In the genomic region with DNA sequence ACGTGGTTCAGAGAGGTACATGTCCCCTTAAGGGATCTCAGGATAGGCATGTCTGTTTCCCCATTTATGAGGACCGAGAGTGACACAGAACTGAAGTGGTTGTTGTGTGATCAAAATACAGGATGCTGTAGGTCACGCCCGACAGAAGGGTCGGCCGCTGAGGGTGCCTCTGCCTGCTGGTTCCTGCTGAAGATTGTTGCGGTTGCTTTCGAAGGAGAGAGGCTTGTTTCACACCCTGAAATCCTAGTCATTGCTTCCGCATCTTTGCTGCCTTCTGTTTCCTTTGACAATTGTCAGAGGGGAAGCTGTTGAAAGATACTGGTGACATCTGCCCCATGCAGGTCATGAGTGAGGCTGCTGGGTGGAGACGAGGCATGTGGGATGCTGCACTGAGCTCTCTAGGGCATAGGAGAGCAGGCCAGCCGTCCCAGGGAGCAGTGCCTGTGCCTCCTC, we compare ENCODE assay signal across 9 cellular contexts. TPM values are rescaled to one million over a fixed set of nuclear protein-coding genes. Genes with fewer than 3 reads are reported as not detected.
DNase-seq lines count a peak whose midpoint lies in the region; ATAC-seq and TF ChIP-seq lines count a peak whose summit lies in the region.
"Had no signal": no experiment of that assay in that cellular context is flagged by ENCODE, and none has a peak within 500 bp of the region (broad histone marks: within the 10 kb centered on the region; RNA-seq: fewer than 3 reads in every experiment).

No MANE protein-coding gene starts in this region.

- ATAC-seq in GM18498 (IDR thresholded peaks at IDR 0.05; ENCODE audit: unreplicated experiment) (peak; percentile 34), HG03175 (IDR thresholded peaks at IDR 0.05; ENCODE audit: unreplicated experiment) (peak; percentile 70), heart left ventricle (peak in 3 of 4 donors; percentile 15 to 48 (median 41))

- TF ChIP-seq POLR2A in heart left ventricle (IDR thresholded peaks at IDR 0.05) = no peak
- no peak for TF ChIP-seq POLR2A in esophagus muscularis mucosa (IDR thresholded peaks at IDR 0.05; ENCODE audit: low read depth)

- DNase-seq in activated CD4-positive, alpha-beta T cell treated with anti-CD3 and anti-CD28 coated beads, Interleukin-2, amount 50 U/mL, for 1 hour = peak; percentile 51
- DNase-seq in heart left ventricle (peak in 3 of 5 donors; percentile 46 to 75 (median 51)), NCI-H1048 (lab: John Stamatoyannopoulos, UW) (no peak), NCI-H187 treated with DMSO at 0.1 percent for 48 hours (lab: John Stamatoyannopoulos, UW) (no peak), esophagus muscularis mucosa (ENCODE audit: extremely low spot score) (no peak)
- peak; percentile 18 to 84 (median 54) for DNase-seq in stimulated activated naive CD4-positive, alpha-beta T cell (lab: John Stamatoyannopoulos, UW)
- DNase-seq: pancreas had no signal

- H3K4me1 ChIP-seq in heart left ventricle (peaks cover 0 to 54% (median 16%) of the 10 kb centered on the region in 12 donors), esophagus muscularis mucosa (peaks cover 14 to 36% (median 26%) of the 10 kb centered on the region in 4 donors)

- H3K36me3 ChIP-seq in heart left ventricle = peaks cover 0 to 27% (median 5%) of the 10 kb centered on the region in 9 donors
- peaks cover 0 to 40% (median 11%) of the 10 kb centered on the region in 4 donors for H3K36me3 ChIP-seq in esophagus muscularis mucosa
- H3K36me3 ChIP-seq: pancreas had no signal

- no peaks in the 10 kb centered on the region for H3K27me3 ChIP-seq in heart left ventricle
- no peaks in the 10 kb centered on the region for H3K27me3 ChIP-seq in esophagus muscularis mucosa
- H3K27me3 ChIP-seq: pancreas had no signal

- peak overlapping the region in 2 of 12 donors; percentile 30 to 92 for H3K27ac ChIP-seq in heart left ventricle
- H3K27ac ChIP-seq in esophagus muscularis mucosa (replicated peaks in 1 of 4) = peak overlapping the region in 1 of 4 donors; percentile 30

- WGBS in heart left ventricle, 4 donors = 68 to 75% (median 72%) methylated on average over 11 of the region's 11 CpGs
- 72% methylated on average over 11 of the region's 11 CpGs for WGBS in esophagus muscularis mucosa

- TF ChIP-seq CTCF in heart left ventricle (IDR thresholded peaks at IDR 0.05) (no peak), esophagus muscularis mucosa (IDR thresholded peaks at IDR 0.05) (no peak)

- TF ChIP-seq EP300 in esophagus muscularis mucosa (IDR thresholded peaks at IDR 0.05) = no peak

- H3K4me3 ChIP-seq in heart left ventricle (no peak overlapping the region), esophagus muscularis mucosa (no peak overlapping the region)
- H3K4me3 ChIP-seq: pancreas had no signal

- intact Hi-C loops in heart left ventricle (cut with DNase I) (loop anchor here in 2 of 10 donors (5.0 to 10.0 kb wide), 3 partner anchors 33 to 55 kb away; a partner anchor contains a TSS), esophagus muscularis mucosa (cut with DNase I) (no loop called here)

- H3K9me3 ChIP-seq in heart left ventricle (no peaks in the 10 kb centered on the region), esophagus muscularis mucosa (no peaks in the 10 kb centered on the region)
- H3K9me3 ChIP-seq: pancreas had no signal

RNA-seq across cellular contexts. Expression of a gene that starts 3.8 kb away (rescaled TPM):
- 10 to 100 TPM in 7 of 9 donors, 1 to 10 TPM in 2; 7.9 to 22.9 (median 17.1) TPM for total RNA-seq in heart left ventricle
- 10 to 100 TPM; 18.2 to 36.6 TPM for polyA plus RNA-seq in heart left ventricle
- 10 to 100 TPM; 10.4 to 22.4 (median 17.7) TPM for total RNA-seq in esophagus muscularis mucosa

RNA-seq across cellular contexts. Expression of a gene that starts 31.5 kb away (rescaled TPM):
- total RNA-seq in heart left ventricle = 10 to 100 TPM; 11.6 to 42.2 (median 19.2) TPM
- 10 to 100 TPM in 1 of 2 donors, 1 to 10 TPM in 1; 7.5 to 37.7 TPM for polyA plus RNA-seq in heart left ventricle
- total RNA-seq in esophagus muscularis mucosa = 10 to 100 TPM in 2 of 4 donors, 1 to 10 TPM in 2; 8.9 to 12.1 (median 11.0) TPM

RNA-seq across cellular contexts. Expression of a gene that starts 42.9 kb away (rescaled TPM):
- total RNA-seq in heart left ventricle = 1 to 10 TPM in 8 of 9 donors, under 1 TPM in 1; 0.76 to 3.6 (median 1.7) TPM
- 1 to 10 TPM in 1 of 2 donors, under 1 TPM in 1; 0.83 to 2.0 TPM for polyA plus RNA-seq in heart left ventricle
- 1 to 10 TPM; 1.4 to 3.3 (median 2.5) TPM for total RNA-seq in esophagus muscularis mucosa

Comparison
In these comparisons a context has a peak if more than half of its experiments do, and no peak if none do; other contexts are left out.
1. DNase-seq: peak in activated CD4-positive, alpha-beta T cell treated with anti-CD3 and anti-CD28 coated beads, Interleukin-2, amount 50 U/mL, for 1 hour (single experiment), heart left ventricle (3 of 5) and stimulated activated naive CD4-positive, alpha-beta T cell (6 of 6); none in NCI-H1048 (single experiment), NCI-H187 treated with DMSO at 0.1 percent for 48 hours (single experiment) and esophagus muscularis mucosa (single experiment).
2. Peak in every context shown above with its lines, with median percentiles within 50 percentile points of each other: ATAC-seq.